Comparison of ENCODE assay signal across 18 cellular contexts in genomic region chr2:20523798-20524197, GRCh38.
"Had no signal": no experiment of that assay in that cellular context is flagged by ENCODE, and none has a peak within 500 bp of the region (broad histone marks: within the 10 kb centered on the region; RNA-seq: fewer than 3 reads in every experiment).

No MANE protein-coding gene starts in this region.

- H3K4me1 Mint-ChIP-seq: activated naive CD4-positive, alpha-beta T cell treated with anti-CD3 and anti-CD28 coated beads, Interleukin-2, amount 50 U/mL, for 24 hours had no signal

- H3K9me3 ChIP-seq: ascending aorta, right atrium auricular region, thoracic aorta, upper lobe of right lung had no signal

- H3K36me3 ChIP-seq: ascending aorta, right atrium auricular region, thoracic aorta, upper lobe of right lung, WERI-Rb-1 had no signal

- H3K27me3 Mint-ChIP-seq: activated naive CD4-positive, alpha-beta T cell treated with anti-CD3 and anti-CD28 coated beads, Interleukin-2, amount 50 U/mL, for 24 hours had no signal

- H3K4me3 ChIP-seq: ascending aorta, coronary artery, right atrium auricular region, skin epidermis, thoracic aorta, upper lobe of right lung had no signal

- ATAC-seq: natural killer cell, upper lobe of right lung had no signal

- H3K9me3 Mint-ChIP-seq: activated naive CD4-positive, alpha-beta T cell treated with anti-CD3 and anti-CD28 coated beads, Interleukin-2, amount 50 U/mL, for 24 hours; natural killer cell had no signal

- H3K27me3 ChIP-seq: ascending aorta, right atrium auricular region, upper lobe of right lung had no signal

- H3K27ac ChIP-seq: thoracic aorta, upper lobe of right lung, WERI-Rb-1 had no signal

- H3K4me3 Mint-ChIP-seq: activated naive CD4-positive, alpha-beta T cell treated with anti-CD3 and anti-CD28 coated beads, Interleukin-2, amount 50 U/mL, for 24 hours; natural killer cell had no signal

- DNase-seq: activated CD4-positive, alpha-beta T cell treated with anti-CD3 and anti-CD28 coated beads for 1 hour; activated CD8-positive, alpha-beta memory T cell treated with anti-CD3 and anti-CD28 coated beads for 24 hours; activated CD8-positive, alpha-beta memory T cell treated with anti-CD3 and anti-CD28 coated beads, Interleukin-2, amount 50 U/mL, for 48 hours; activated gamma-delta T cell; activated T-cell treated with anti-CD3 and anti-CD28 coated beads, Interleukin-2, amount 50 U/mL, for 48 hours; natural killer cell; occipital lobe; stimulated activated CD4-positive, alpha-beta T cell treated with anti-CD3 and anti-CD28 coated beads, Interleukin-4, amount 100 ng/mL, for 1 hour; SW 1271; T-helper 2 cell; upper lobe of right lung; WERI-Rb-1 had no signal

- H3K27ac Mint-ChIP-seq: activated naive CD4-positive, alpha-beta T cell treated with anti-CD3 and anti-CD28 coated beads, Interleukin-2, amount 50 U/mL, for 24 hours had no signal
